In the genomic region with DNA sequence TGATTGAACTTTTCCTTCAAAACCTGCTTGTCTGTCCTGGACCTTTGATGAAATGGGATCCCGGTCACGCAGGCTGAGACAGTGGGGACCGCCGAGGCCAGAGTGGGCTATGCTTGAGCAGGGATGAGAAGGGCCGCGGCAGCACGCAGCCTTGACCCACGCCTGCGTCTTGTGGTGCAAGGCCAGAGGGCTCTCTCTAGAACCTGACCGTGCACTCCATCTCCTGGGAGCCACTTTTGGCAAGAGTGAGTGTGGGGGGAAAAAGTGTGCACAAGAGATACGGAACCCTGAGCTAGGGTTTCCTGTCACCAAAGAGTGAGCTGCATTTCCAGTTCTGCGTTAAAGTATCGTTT, we compare ENCODE assay signal across 15 cellular contexts. TPM values are rescaled to one million over a fixed set of nuclear protein-coding genes. Genes with fewer than 3 reads are reported as not detected.
DNase-seq lines count a peak whose midpoint lies in the region; ATAC-seq and TF ChIP-seq lines count a peak whose summit lies in the region.
"Had no signal": no experiment of that assay in that cellular context is flagged by ENCODE, and none has a peak within 500 bp of the region (broad histone marks: within the 10 kb centered on the region; RNA-seq: fewer than 3 reads in every experiment).

No MANE protein-coding gene starts in this region.

- no peak overlapping the region for H3K27ac ChIP-seq in right cardiac atrium (ENCODE audit: low read length)
- H3K27ac ChIP-seq in left lung, result peak overlapping the region in 1 of 2 donors; percentile 80
- H3K27ac ChIP-seq: prostate gland had no signal

- ATAC-seq in right cardiac atrium, result no peak
- ATAC-seq in Right ventricle myocardium inferior, result no peak
- ATAC-seq in left lung, result peak; percentile 9
- ATAC-seq in GM18520 (IDR thresholded peaks at IDR 0.05; ENCODE audit: unreplicated experiment), result no peak

- H3K4me3 ChIP-seq in right cardiac atrium (ENCODE audit: low read length) (no peak overlapping the region), left lung (no peak overlapping the region)
- H3K4me3 ChIP-seq: prostate gland, smooth muscle cell, testis had no signal

- H3K9me3 ChIP-seq in right cardiac atrium (ENCODE audit: control insufficient read depth, low read length) (no peaks in the 10 kb centered on the region), left lung (no peaks in the 10 kb centered on the region)
- H3K9me3 ChIP-seq: prostate gland, testis had no signal

- no peak for TF ChIP-seq CTCF in left lung (IDR thresholded peaks at IDR 0.05)

- peak in 2 of 3 donors; percentile 40 to 56 for DNase-seq in right cardiac atrium
- DNase-seq in Right ventricle myocardium inferior (ENCODE audit: missing footprints), result no peak
- no peak for DNase-seq in left lung
- no peak for DNase-seq in foreskin melanocyte
- DNase-seq in OCI-M2 (lab: John Stamatoyannopoulos, UW; ENCODE audit: unreplicated experiment), result no peak
- DNase-seq in NCI-H1048 (lab: John Stamatoyannopoulos, UW), result no peak
- DNase-seq: CD4-positive, alpha-beta memory T cell; NCI-H446; nephron progenitor cell; stimulated activated CD4-positive, alpha-beta T cell treated with anti-CD3 and anti-CD28 coated beads, Interleukin-4, amount 100 ng/mL, for 4 hours; testis had no signal

- 87% methylated on average over 13 of the region's 13 CpGs for WGBS in right cardiac atrium

- H3K27ac Mint-ChIP-seq in IgD-negative memory B cell, result peak overlapping the region; percentile 99

- intact Hi-C loops in right cardiac atrium (cut with DNase I), result loop anchor here in 1 of 4 donors (10.0 kb wide), 1 partner anchor 222 kb away; no protein-coding TSS in a partner anchor
- intact Hi-C loops in Right ventricle myocardium inferior (cut with DNase I), result no loop called here
- intact Hi-C loops in left lung (cut with DNase I), result loop anchor here in 1 of 2 donors (10.0 kb wide), 1 partner anchor 122 kb away; no protein-coding TSS in a partner anchor

- peak overlapping the region; percentile 79 to 99 (median 87) for H3K4me3 Mint-ChIP-seq in IgD-negative memory B cell
- H3K4me3 Mint-ChIP-seq: nephron progenitor cell had no signal

- H3K27me3 ChIP-seq in right cardiac atrium (ENCODE audit: control insufficient read depth, insufficient read depth) (no peaks in the 10 kb centered on the region), left lung (no peaks in the 10 kb centered on the region)
- H3K27me3 ChIP-seq: testis had no signal

- peaks cover 3 to 57% of the 10 kb centered on the region in 2 donors for H3K36me3 ChIP-seq in left lung

- H3K9me3 Mint-ChIP-seq in IgD-negative memory B cell, result no peaks in the 10 kb centered on the region
- H3K9me3 Mint-ChIP-seq: CD4-positive, alpha-beta memory T cell; nephron progenitor cell had no signal

- H3K4me1 Mint-ChIP-seq in IgD-negative memory B cell, result peaks cover 57 to 58% (median 58%) of the 10 kb centered on the region in 3 donors

- H3K4me1 ChIP-seq in right cardiac atrium (ENCODE audit: control insufficient read depth, insufficient read depth, low read length), result no peaks in the 10 kb centered on the region
- H3K4me1 ChIP-seq in left lung, result peaks cover 11 to 36% of the 10 kb centered on the region in 2 donors

- peaks cover 19% of the 10 kb centered on the region for H3K27me3 Mint-ChIP-seq in IgD-negative memory B cell

- peaks cover 23% of the 10 kb centered on the region for H3K36me3 Mint-ChIP-seq in IgD-negative memory B cell

RNA-seq across cellular contexts. Expression of a gene that starts 42.4 kb away (rescaled TPM):
- 10 to 100 TPM; 50.3 to 61.3 (median 56.2) TPM for total RNA-seq in right cardiac atrium
- 38.0 TPM for polyA plus RNA-seq in right cardiac atrium
- 49.3 TPM for total RNA-seq in Right ventricle myocardium inferior
- 79.5 TPM for polyA plus RNA-seq in IgD-negative memory B cell
- total RNA-seq in left lung, result 10 to 100 TPM; 53.5 TPM

RNA-seq across cellular contexts. Expression of a gene that starts 50.3 kb away (rescaled TPM):
- total RNA-seq in right cardiac atrium (1 to 10 TPM; 2.9 to 5.5 (median 3.6) TPM), Right ventricle myocardium inferior (4.0 TPM), left lung (1 to 10 TPM; 1.2 to 7.3 TPM)
- polyA plus RNA-seq in right cardiac atrium (11.8 TPM), IgD-negative memory B cell (not detected)

Comparison
In these comparisons a context has a peak if more than half of its experiments do, and no peak if none do; other contexts are left out.
1. DNase-seq: peak in right cardiac atrium (2 of 3); none in Right ventricle myocardium inferior (single experiment), left lung (0 of 2), foreskin melanocyte (single experiment), OCI-M2 (single experiment) and NCI-H1048 (single experiment).